8 cellular contexts compared by ENCODE assay signal in genomic region chr2:233418761-233419625, GRCh38.
DNase-seq lines count a peak whose midpoint lies in the region; ATAC-seq and TF ChIP-seq lines count a peak whose summit lies in the region.

No MANE protein-coding gene starts in this region.

- TF ChIP-seq CTCF in fibroblast of villous mesenchyme (IDR thresholded peaks at IDR 0.05; ENCODE audit: insufficient read depth, low read depth, low read length): no peak

- H3K36me3 ChIP-seq in HAP-1 (replicated peaks): peaks cover 11% of the 10 kb centered on the region; the same call in 1 of the 2 replicates

- peak; percentile 62 for DNase-seq in activated CD4-positive, alpha-beta T cell treated with anti-CD3 and anti-CD28 coated beads, Interleukin-2, amount 50 U/mL, for 1 hour
- peak; percentile 55 for DNase-seq in fibroblast of villous mesenchyme (ENCODE audit: low read depth)
- peak; percentile 42 for DNase-seq in stimulated activated CD4-positive, alpha-beta T cell treated with anti-CD3 and anti-CD28 coated beads, Interleukin-4, amount 100 ng/mL, for 24 hours
- no peak for DNase-seq in HAP-1 (ENCODE audit: low spot score in 2 of 2)
- no peak for DNase-seq in NCI-H446 (lab: John Stamatoyannopoulos, UW)
- DNase-seq in RKO (ENCODE audit: low spot score): no peak

- in situ Hi-C loops in HAP-1 (cut with MboI; ENCODE audit: low sequenced_read_pairs): no loop called here

- TF ChIP-seq POLR2A in GM19099 (IDR thresholded peaks at IDR 0.05; ENCODE audit: extremely low read depth, insufficient read length, low read depth): peak; percentile 28

- H3K4me3 ChIP-seq in fibroblast of villous mesenchyme (ENCODE audit: low read depth, low read length): no peak overlapping the region
- no peak overlapping the region for H3K4me3 ChIP-seq in HAP-1

- ATAC-seq in HG03342 (IDR thresholded peaks at IDR 0.05; ENCODE audit: unreplicated experiment): peak; percentile 37

- H3K9me3 ChIP-seq in HAP-1: no peaks in the 10 kb centered on the region

- no peaks in the 10 kb centered on the region for H3K4me1 ChIP-seq in HAP-1

- H3K27me3 ChIP-seq in HAP-1 (ENCODE audit: low read depth): no peaks in the 10 kb centered on the region

Comparison
In these comparisons a context has a peak if more than half of its experiments do, and no peak if none do; other contexts are left out.
1. DNase-seq: peak in activated CD4-positive, alpha-beta T cell treated with anti-CD3 and anti-CD28 coated beads, Interleukin-2, amount 50 U/mL, for 1 hour (single experiment), fibroblast of villous mesenchyme (single experiment) and stimulated activated CD4-positive, alpha-beta T cell treated with anti-CD3 and anti-CD28 coated beads, Interleukin-4, amount 100 ng/mL, for 24 hours (single experiment); none in HAP-1 (0 of 2), NCI-H446 (0 of 2) and RKO (single experiment).